In genomic region chr1:228465134-228465533, GRCh38 we compare ENCODE assay signal across 9 cellular contexts. TPM values are rescaled to one million over a fixed set of nuclear protein-coding genes. Genes with fewer than 3 reads are reported as not detected.
DNase-seq lines count a peak whose midpoint lies in the region; ATAC-seq and TF ChIP-seq lines count a peak whose summit lies in the region.
"Had no signal": no experiment of that assay in that cellular context is flagged by ENCODE, and none has a peak within 500 bp of the region (broad histone marks: within the 10 kb centered on the region; RNA-seq: fewer than 3 reads in every experiment).

No MANE protein-coding gene starts in this region.

- intact Hi-C loops in activated CD4-positive, alpha-beta T cell treated with anti-CD3 and anti-CD28 coated beads for 36 hours (cut with DNase I, micrococcal nuclease), result loop anchor here in 1 of 2 experiments (2.0 kb wide), 3 partner anchors 188 to 382 kb away; partner anchors contain the start of gene ARF1

- peaks cover 49% of the 10 kb centered on the region for H3K4me1 Mint-ChIP-seq in activated CD4-positive, alpha-beta T cell treated with anti-CD3 and anti-CD28 coated beads for 36 hours

- H3K27ac ChIP-seq in RWPE2 (ENCODE audit: poor library complexity, severe bottlenecking) (no peak overlapping the region), fibroblast of lung (ENCODE audit: insufficient read depth, low read length) (no peak overlapping the region)
- H3K27ac ChIP-seq: BLaER1 had no signal

- POLR2A ChIA-PET in activated CD4-positive, alpha-beta T cell treated with anti-CD3 and anti-CD28 coated beads for 36 hours (lab: Charles Lee), result interaction anchor here (0.6 to 2.1 kb wide), 4 partner anchors 8 to 1043 kb away, joined by 5 to 15 read pairs (median 6); partner anchors contain the start of genes NUP133 and RNF187

- H3K4me1 ChIP-seq in RWPE2 (ENCODE audit: insufficient read depth, poor library complexity, severe bottlenecking), result no peaks in the 10 kb centered on the region
- H3K4me1 ChIP-seq in fibroblast of lung (ENCODE audit: control insufficient read depth, extremely low read depth, insufficient read depth, low read length), result no peaks in the 10 kb centered on the region
- H3K4me1 ChIP-seq: BLaER1 had no signal

- H3K27ac Mint-ChIP-seq in activated CD4-positive, alpha-beta T cell treated with anti-CD3 and anti-CD28 coated beads for 36 hours, result peak overlapping the region; percentile 92

- H3K4me2 ChIP-seq in fibroblast of lung (ENCODE audit: extremely low read depth, insufficient read depth, low read length), result peak overlapping the region; percentile 81
- H3K4me2 ChIP-seq: BLaER1 had no signal

- H3K36me3 ChIP-seq in RWPE2 (ENCODE audit: low read depth) (no peaks in the 10 kb centered on the region), fibroblast of lung (ENCODE audit: control insufficient read depth, insufficient read depth, low read length) (no peaks in the 10 kb centered on the region)
- H3K36me3 ChIP-seq: BLaER1 had no signal

- TF ChIP-seq CTCF in RWPE2 (IDR thresholded peaks at IDR 0.05; ENCODE audit: poor library complexity, severe bottlenecking) (no peak), fibroblast of lung (conservative IDR thresholded peaks at IDR 0.05 in 1 of 2, IDR thresholded peaks at IDR 0.05 in 1 of 2; ENCODE audit: low read depth in 1 of 2, low read length in 2 of 2) (no peak)

- ATAC-seq in activated CD4-positive, alpha-beta T cell treated with anti-CD3 and anti-CD28 coated beads for 36 hours, result no peak
- ATAC-seq in RWPE2 (ENCODE audit: low read depth) (no peak), HG03045 (IDR thresholded peaks at IDR 0.05; ENCODE audit: unreplicated experiment) (no peak)

- peak overlapping the region; percentile 84 for H3K4me3 Mint-ChIP-seq in activated CD4-positive, alpha-beta T cell treated with anti-CD3 and anti-CD28 coated beads for 36 hours

- H3K79me2 ChIP-seq in fibroblast of lung (ENCODE audit: control insufficient read depth, insufficient read depth, low read length), result no peaks in the 10 kb centered on the region

- H3K27me3 ChIP-seq in RWPE2 (ENCODE audit: insufficient read depth, poor library complexity, severe bottlenecking) (no peaks in the 10 kb centered on the region), fibroblast of lung (ENCODE audit: control insufficient read depth, insufficient read depth, low read length) (peaks cover 22% of the 10 kb centered on the region)

- no peaks in the 10 kb centered on the region for H4K20me1 ChIP-seq in fibroblast of lung (ENCODE audit: control insufficient read depth, extremely low read depth, insufficient read depth, low read length)
- H4K20me1 ChIP-seq: BLaER1 had no signal

- no peaks in the 10 kb centered on the region for H3K9me3 ChIP-seq in RWPE2 (ENCODE audit: severe bottlenecking)
- H3K9me3 ChIP-seq in fibroblast of lung (ENCODE audit: control insufficient read depth, insufficient read depth, low read depth, low read length), result no peaks in the 10 kb centered on the region

- H3K9me3 Mint-ChIP-seq in activated CD4-positive, alpha-beta T cell treated with anti-CD3 and anti-CD28 coated beads for 36 hours (ENCODE audit: low read depth), result no peaks in the 10 kb centered on the region

- H3K27me3 Mint-ChIP-seq in activated CD4-positive, alpha-beta T cell treated with anti-CD3 and anti-CD28 coated beads for 36 hours, result peaks cover 2% of the 10 kb centered on the region

- H3K4me3 ChIP-seq in RWPE2 (ENCODE audit: severe bottlenecking) (peak overlapping the region; percentile 33), fibroblast of lung (replicated peaks in 1 of 4; ENCODE audit: control extremely low read depth in 1 of 4, insufficient read depth in 1 of 4, low read depth in 3 of 4, low read length in 4 of 4) (peak overlapping the region; percentile 34 to 69 (median 48))
- H3K4me3 ChIP-seq: BLaER1 had no signal

- CTCF ChIA-PET in activated CD4-positive, alpha-beta T cell treated with anti-CD3 and anti-CD28 coated beads for 36 hours (lab: Charles Lee), result interaction anchor here (0.6 to 3.3 kb wide), 10 partner anchors 8 to 300 kb away, joined by 3 to 13 read pairs (median 4); partner anchors contain the start of gene RNF187

- H3K36me3 Mint-ChIP-seq in activated CD4-positive, alpha-beta T cell treated with anti-CD3 and anti-CD28 coated beads for 36 hours (ENCODE audit: low read depth), result peaks cover 2% of the 10 kb centered on the region

- peak overlapping the region; percentile 36 for H2AFZ ChIP-seq in fibroblast of lung (ENCODE audit: low read length)

- H3K9ac ChIP-seq in fibroblast of lung (ENCODE audit: insufficient read depth, low read length), result no peak overlapping the region
- H3K9ac ChIP-seq: BLaER1 had no signal

- DNase-seq in activated CD4-positive, alpha-beta T cell treated with anti-CD3 and anti-CD28 coated beads for 36 hours, result no peak
- DNase-seq in activated CD4-positive, alpha-beta T cell treated with anti-CD3 and anti-CD28 coated beads for 48 hours, result no peak
- no peak for DNase-seq in RWPE2 (ENCODE audit: low spot score)
- DNase-seq in fibroblast of lung (ENCODE audit: low read depth in 2 of 2), result no peak
- DNase-seq in retina, result peak; percentile 61
- DNase-seq in cortex of kidney (lab: John Stamatoyannopoulos, UW), result no peak
- no peak for DNase-seq in stimulated activated naive CD4-positive, alpha-beta T cell treated with Interleukin-2 at 50 U/mL for 16 hours (lab: John Stamatoyannopoulos, UW)

RNA-seq across cellular contexts. Expression of gene RNF187, which starts 22.0 kb away (rescaled TPM):
- total RNA-seq in activated CD4-positive, alpha-beta T cell treated with anti-CD3 and anti-CD28 coated beads for 36 hours, result 100 to 1,000 TPM; 114 to 155 TPM
- total RNA-seq in fibroblast of lung, result 89.5 and 123 TPM in 2 replicates
- 46.1 and 62.4 TPM in 2 replicates for polyA plus RNA-seq in fibroblast of lung
- polyA plus RNA-seq in fibroblast of lung (2012), result 103 and 131 TPM in 2 replicates
- polyA minus RNA-seq in fibroblast of lung (ENCODE audit: low replicate concordance), result 113 and 132 TPM in 2 replicates

RNA-seq across cellular contexts. Expression of gene TRIM17, which starts 48.5 kb away (rescaled TPM):
- 1 to 10 TPM; 1.2 to 1.3 TPM for total RNA-seq in activated CD4-positive, alpha-beta T cell treated with anti-CD3 and anti-CD28 coated beads for 36 hours
- 0.17 and 0.26 TPM in 2 replicates for total RNA-seq in fibroblast of lung
- polyA plus RNA-seq in fibroblast of lung, result 0.07 and 0.12 TPM in 2 replicates
- 0.22 TPM in 2 replicates for polyA plus RNA-seq in fibroblast of lung (2012)
- not detected in 2 replicates for polyA minus RNA-seq in fibroblast of lung (ENCODE audit: low replicate concordance)

RNA-seq across cellular contexts. Expression of gene TRIM11, which starts 58.5 kb away (rescaled TPM):
- total RNA-seq in activated CD4-positive, alpha-beta T cell treated with anti-CD3 and anti-CD28 coated beads for 36 hours, result 10 to 100 TPM; 27.0 to 33.3 TPM
- total RNA-seq in fibroblast of lung, result 18.5 and 19.0 TPM in 2 replicates
- polyA plus RNA-seq in fibroblast of lung, result 6.3 and 7.3 TPM in 2 replicates
- 9.5 and 12.6 TPM in 2 replicates for polyA plus RNA-seq in fibroblast of lung (2012)
- polyA minus RNA-seq in fibroblast of lung (ENCODE audit: low replicate concordance), result 10.4 and 15.6 TPM in 2 replicates
